In the genomic region with DNA sequence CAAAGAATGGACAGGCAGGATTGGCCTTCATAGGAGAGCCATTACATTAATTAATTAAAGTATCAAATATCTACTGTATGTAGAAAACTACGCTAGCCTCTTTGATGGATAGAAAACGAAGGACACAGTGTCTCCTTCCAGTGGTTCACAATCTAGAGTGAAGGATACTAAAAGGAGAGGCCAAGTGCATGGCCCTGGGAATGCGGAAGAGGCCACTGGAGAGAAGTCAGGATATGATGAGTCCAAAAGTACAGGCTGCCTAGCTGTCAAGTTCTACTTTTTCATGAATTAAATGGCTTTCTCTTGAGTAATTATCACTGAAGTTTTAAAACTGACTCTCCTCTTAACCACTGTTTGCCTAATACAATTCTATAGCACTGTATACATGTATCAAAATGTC, we compare ENCODE assay signal across 24 cellular contexts. TPM values are rescaled to one million over a fixed set of nuclear protein-coding genes. Genes with fewer than 3 reads are reported as not detected.
DNase-seq lines count a peak whose midpoint lies in the region; ATAC-seq and TF ChIP-seq lines count a peak whose summit lies in the region.
"Had no signal": no experiment of that assay in that cellular context is flagged by ENCODE, and none has a peak within 500 bp of the region (broad histone marks: within the 10 kb centered on the region; RNA-seq: fewer than 3 reads in every experiment).

No MANE protein-coding gene starts in this region.

- H3K9me3 ChIP-seq in gastroesophageal sphincter (no peaks in the 10 kb centered on the region), mesenchymal stem cell (ENCODE audit: control insufficient read depth, low read length) (no peaks in the 10 kb centered on the region)
- H3K9me3 ChIP-seq: BE2C, suprapubic skin, vagina had no signal

- H3K4me3 ChIP-seq in gastroesophageal sphincter (no peak overlapping the region), mesenchymal stem cell (ENCODE audit: insufficient read depth in 1 of 2, low read depth in 1 of 2, low read length in 2 of 2) (no peak overlapping the region)
- H3K4me3 ChIP-seq: K562, suprapubic skin, vagina had no signal

- no peak overlapping the region for H4K8ac ChIP-seq in mesenchymal stem cell (ENCODE audit: low read length)

- no peak overlapping the region for H4K91ac ChIP-seq in mesenchymal stem cell (ENCODE audit: low read length)

- no peak overlapping the region for H2BK5ac ChIP-seq in mesenchymal stem cell (ENCODE audit: low read depth, low read length, poor library complexity, severe bottlenecking)

- no peak overlapping the region for H2AFZ ChIP-seq in mesenchymal stem cell (ENCODE audit: low read depth, low read length)

- H3K4me2 ChIP-seq in mesenchymal stem cell (ENCODE audit: low read length, poor library complexity, severe bottlenecking): no peak overlapping the region

- no peak overlapping the region for H3K14ac ChIP-seq in mesenchymal stem cell (ENCODE audit: low read length in 2 of 2)

- no peak for TF ChIP-seq EP300 in gastroesophageal sphincter (IDR thresholded peaks at IDR 0.05)

- no peaks in the 10 kb centered on the region for H3K36me3 ChIP-seq in gastroesophageal sphincter
- peaks cover 0 to 3% of the 10 kb centered on the region in 2 experiments for H3K36me3 ChIP-seq in mesenchymal stem cell (ENCODE audit: control insufficient read depth in 1 of 2, insufficient read depth in 2 of 2, low read depth in 1 of 2, low read length in 2 of 2)
- H3K36me3 ChIP-seq: BE2C, suprapubic skin, vagina had no signal

- H3K9ac ChIP-seq in mesenchymal stem cell (ENCODE audit: low read length): peak overlapping the region; percentile 54

- no peak for TF ChIP-seq CTCF in gastroesophageal sphincter (IDR thresholded peaks at IDR 0.05)

- TF ChIP-seq POLR2A in gastroesophageal sphincter (IDR thresholded peaks at IDR 0.05): no peak

- H3K4ac ChIP-seq in mesenchymal stem cell (ENCODE audit: low read depth in 1 of 2, low read length in 2 of 2): no peak overlapping the region

- H3K27me3 ChIP-seq in gastroesophageal sphincter: no peaks in the 10 kb centered on the region
- H3K27me3 ChIP-seq in mesenchymal stem cell (ENCODE audit: control insufficient read depth in 1 of 2, insufficient read depth in 1 of 2, low read length in 2 of 2): no peaks in the 10 kb centered on the region
- H3K27me3 ChIP-seq: BE2C, suprapubic skin, vagina had no signal

- H3K23ac ChIP-seq in mesenchymal stem cell (ENCODE audit: low read length in 2 of 2): no peak overlapping the region

- 30 to 39% methylated on average over 3 of the region's 3 CpGs for WGBS in gastroesophageal sphincter (ENCODE audit: low coverage in 1 of 2), 2 donors
- 87% methylated on average over 3 of the region's 3 CpGs for WGBS in mesenchymal stem cell

- H2BK120ac ChIP-seq in mesenchymal stem cell (ENCODE audit: low read depth, low read length): no peak overlapping the region

- H2BK12ac ChIP-seq in mesenchymal stem cell (ENCODE audit: low read length in 2 of 2): no peak overlapping the region

- no peak for ATAC-seq in gastroesophageal sphincter
- no peak for ATAC-seq in GM19023 (IDR thresholded peaks at IDR 0.05; ENCODE audit: unreplicated experiment)
- ATAC-seq: effector memory CD8-positive, alpha-beta T cell; K562; stimulated activated memory B cell treated with anti-CD40 and anti-IgM and Interleukin-4, amounts not matched to agents 10 μg/mL and 1 μg/mL and 100 μg/mL, for 72 hours; WTC11 had no signal

- H3K27ac ChIP-seq in gastroesophageal sphincter (peak overlapping the region in 3 of 4 donors; percentile 21 to 42 (median 21)), mesenchymal stem cell (ENCODE audit: low read length, poor library complexity, severe bottlenecking) (no peak overlapping the region)
- H3K27ac ChIP-seq: RWPE1, vagina had no signal

- peaks cover 9% of the 10 kb centered on the region for H3K79me1 ChIP-seq in mesenchymal stem cell (replicated peaks; ENCODE audit: low read length, poor library complexity, severe bottlenecking)

- H3K18ac ChIP-seq in mesenchymal stem cell (ENCODE audit: low read depth in 1 of 2, low read length in 2 of 2): no peak overlapping the region

- H2AK5ac ChIP-seq in mesenchymal stem cell (ENCODE audit: low read length, severe bottlenecking): no peak overlapping the region

- DNase-seq in HCEC 1CT (peak; percentile 27), NCI-H748 treated with DMSO at 0.1 percent for 48 hours (lab: John Stamatoyannopoulos, UW) (peak; percentile 42), mesenchymal stem cell (no peak), COLO829 (ENCODE audit: low spot score) (no peak)
- no peak for DNase-seq in stimulated activated CD4-positive, alpha-beta T cell treated with anti-CD3 and anti-CD28 coated beads, Interleukin-4, amount 100 ng/mL, for 1 hour
- no peak for DNase-seq in activated naive CD4-positive, alpha-beta T cell (lab: John Stamatoyannopoulos, UW)
- DNase-seq: activated naive CD4-positive, alpha-beta T cell treated with anti-CD3 and anti-CD28 coated beads, Interleukin-2, amount 50 U/mL, for 16 hours; BE2C; effector memory CD8-positive, alpha-beta T cell; GOT3; islet precursor cell; MM.1S; NCI-H2107; NCI-H524; nucleus accumbens; stimulated activated CD4-positive, alpha-beta T cell treated with anti-CD3 and anti-CD28 coated beads, Interleukin-2, amount 100 ng/mL, for 48 hours had no signal

- H2BK15ac ChIP-seq in mesenchymal stem cell (ENCODE audit: low read depth, poor library complexity, severe bottlenecking): no peak overlapping the region

- H3K4me1 ChIP-seq in gastroesophageal sphincter: peaks cover 0 to 22% (median 8%) of the 10 kb centered on the region in 3 donors
- no peaks in the 10 kb centered on the region for H3K4me1 ChIP-seq in mesenchymal stem cell (ENCODE audit: control insufficient read depth, insufficient read depth, low read depth, low read length)
- H3K4me1 ChIP-seq: BE2C had no signal

RNA-seq across cellular contexts. Expression of a gene that starts 41.9 kb away (rescaled TPM):
- 10 to 100 TPM in 3 of 4 donors, 1 to 10 TPM in 1; 8.3 to 27.9 (median 16.5) TPM for total RNA-seq in gastroesophageal sphincter
- polyA plus RNA-seq in mesenchymal stem cell (2013, experiment 1 of 2): 12.0 TPM
- polyA plus RNA-seq in mesenchymal stem cell (2013, experiment 2 of 2): 10.4 TPM

Comparison
In these comparisons a context has a peak if more than half of its experiments do, and no peak if none do; other contexts are left out.
1. DNase-seq: peak in HCEC 1CT (single experiment) and NCI-H748 treated with DMSO at 0.1 percent for 48 hours (single experiment); none in mesenchymal stem cell (single experiment), COLO829 (single experiment), stimulated activated CD4-positive, alpha-beta T cell treated with anti-CD3 and anti-CD28 coated beads, Interleukin-4, amount 100 ng/mL, for 1 hour (single experiment) and activated naive CD4-positive, alpha-beta T cell (0 of 4).